Comparison of ENCODE assay signal across 9 cellular contexts in the genomic region with DNA sequence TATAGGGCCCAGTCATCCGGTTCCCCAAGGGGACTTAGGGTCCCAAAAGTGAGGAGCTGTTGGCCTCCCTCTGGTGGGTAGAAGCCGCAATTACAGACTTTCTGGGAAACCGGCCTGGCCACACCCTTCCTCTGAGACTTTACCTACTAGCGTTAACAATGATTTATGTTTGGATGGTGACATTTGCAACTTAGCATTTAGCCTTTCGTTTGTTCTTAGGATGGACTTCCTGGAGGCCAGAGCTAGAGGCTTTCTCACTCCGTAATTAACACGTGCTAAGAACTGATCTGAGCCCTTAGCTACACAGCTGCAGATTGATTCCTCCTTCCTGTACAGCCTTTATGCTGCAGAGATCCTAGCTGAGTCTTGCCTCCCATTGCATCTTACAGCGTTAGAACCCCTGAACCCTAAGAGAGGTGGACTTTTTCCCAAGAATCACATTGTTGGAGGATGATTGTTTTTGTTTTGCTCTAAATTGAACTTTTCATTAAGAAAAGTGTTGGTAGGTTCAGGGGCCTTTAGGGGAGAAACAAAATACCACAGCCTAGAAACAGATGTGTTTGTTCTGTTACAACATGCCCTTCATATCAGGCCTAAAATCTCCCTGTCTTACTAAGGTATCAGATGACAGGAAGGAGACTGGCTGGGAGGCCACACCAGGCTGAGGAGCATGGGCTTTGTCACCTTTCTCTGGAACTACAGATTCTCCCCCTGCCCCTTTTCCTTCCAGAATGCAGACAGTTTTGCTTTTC. TPM values are rescaled to one million over a fixed set of nuclear protein-coding genes. Genes with fewer than 3 reads are reported as not detected.
DNase-seq lines count a peak whose midpoint lies in the region; ATAC-seq, FAIRE-seq and TF ChIP-seq lines count a peak whose summit lies in the region.
"Had no signal": no experiment of that assay in that cellular context is flagged by ENCODE, and none has a peak within 500 bp of the region (broad histone marks: within the 10 kb centered on the region; RNA-seq: fewer than 3 reads in every experiment).

No MANE protein-coding gene starts in this region.

- no peak overlapping the region for H2AK5ac ChIP-seq in H1 (ENCODE audit: low read depth, low read length)

- ATAC-seq in HG02642 (IDR thresholded peaks at IDR 0.05; ENCODE audit: poor library complexity, unreplicated experiment) = peak; percentile 53

- H4K8ac ChIP-seq in H1 (ENCODE audit: extremely low read depth, insufficient read depth, low read length) = no peak overlapping the region

- H3K4me1 ChIP-seq in H1 (replicated peaks in 1 of 4; ENCODE audit: control insufficient read depth in 3 of 4, insufficient read depth in 4 of 4, low read length in 3 of 4) (peaks cover 4 to 12% (median 6%) of the 10 kb centered on the region in 4 experiments), mucosa of rectum (ENCODE audit: control insufficient read depth in 2 of 2, insufficient read depth in 2 of 2, low read length in 2 of 2) (peaks cover 17 to 20% of the 10 kb centered on the region in 2 donors)

- peak overlapping the region; percentile 97 for H3K27ac Mint-ChIP-seq in stimulated activated naive CD8-positive, alpha-beta T cell treated with anti-CD3 and anti-CD28 coated beads, Interleukin-15, Interleukin-2, amounts not matched to agents 100 ng/mL and 50 ng/mL, for 24 hours

- H3K27me3 Mint-ChIP-seq in stimulated activated naive CD8-positive, alpha-beta T cell treated with anti-CD3 and anti-CD28 coated beads, Interleukin-15, Interleukin-2, amounts not matched to agents 100 ng/mL and 50 ng/mL, for 24 hours = no peaks in the 10 kb centered on the region

- H4K20me1 ChIP-seq in H1 (replicated peaks in 1 of 2; ENCODE audit: control insufficient read depth in 1 of 2, insufficient read depth in 2 of 2, low read length in 2 of 2) = no peaks in the 10 kb centered on the region

- H2BK15ac ChIP-seq in H1 (ENCODE audit: low read length) = no peak overlapping the region

- H3K36me3 ChIP-seq in H1 (ENCODE audit: control insufficient read depth in 2 of 4, insufficient read depth in 4 of 4, low read length in 3 of 4) (peaks cover 3 to 18% (median 6%) of the 10 kb centered on the region in 4 experiments; a peak in 5 of 8 replicates), mucosa of rectum (ENCODE audit: control insufficient read depth in 2 of 2, insufficient read depth in 2 of 2, low read length in 2 of 2) (peaks cover 18 to 20% of the 10 kb centered on the region in 2 donors)

- H2BK12ac ChIP-seq in H1 (ENCODE audit: low read depth, low read length) = no peak overlapping the region; the same call in 1 of the 2 replicates

- H3K9ac ChIP-seq in H1 (replicated peaks in 1 of 4; ENCODE audit: extremely low read depth in 1 of 4, low read depth in 3 of 4, low read length in 3 of 4) (no peak overlapping the region), mucosa of rectum (ENCODE audit: low read depth in 1 of 2, low read length in 2 of 2) (peak overlapping the region; percentile 94 to 96)

- peak overlapping the region; percentile 61 for H3K4ac ChIP-seq in H1 (replicated peaks; ENCODE audit: insufficient read length, low read depth, low read length)

- peak overlapping the region; percentile 8; the same call in 1 of the 2 replicates for H2BK5ac ChIP-seq in H1 (ENCODE audit: low read depth, low read length)

- H3K4me1 Mint-ChIP-seq in stimulated activated naive CD8-positive, alpha-beta T cell treated with anti-CD3 and anti-CD28 coated beads, Interleukin-15, Interleukin-2, amounts not matched to agents 100 ng/mL and 50 ng/mL, for 24 hours (ENCODE audit: low read depth) = peaks cover 43% of the 10 kb centered on the region

- peaks cover 44% of the 10 kb centered on the region for H3K36me3 Mint-ChIP-seq in stimulated activated naive CD8-positive, alpha-beta T cell treated with anti-CD3 and anti-CD28 coated beads, Interleukin-15, Interleukin-2, amounts not matched to agents 100 ng/mL and 50 ng/mL, for 24 hours (ENCODE audit: low read depth)

- H3K79me1 ChIP-seq in H1 (ENCODE audit: low read depth, low read length) = no peaks in the 10 kb centered on the region

- H3K9me3 ChIP-seq in H1 (ENCODE audit: insufficient read depth in 2 of 2, low read depth in 1 of 2, low read length in 1 of 2) = no peaks in the 10 kb centered on the region
- H3K9me3 ChIP-seq in mucosa of rectum (ENCODE audit: control insufficient read depth in 2 of 2, low read length in 2 of 2) = no peaks in the 10 kb centered on the region

- H3K27me3 ChIP-seq in H1 (replicated peaks in 1 of 4; ENCODE audit: control insufficient read depth in 3 of 4, extremely low read depth in 1 of 4, insufficient read depth in 3 of 4, low read length in 3 of 4) (no peaks in the 10 kb centered on the region; a peak in 2 of 7 replicates), mucosa of rectum (ENCODE audit: control insufficient read depth in 2 of 2, insufficient read depth in 2 of 2, low read length in 2 of 2) (no peaks in the 10 kb centered on the region)

- peak overlapping the region; percentile 29; the same call in 1 of the 2 replicates for H3K4me3 ChIP-seq in GM08714 (ENCODE audit: low read length)
- H3K4me3 ChIP-seq in H1 (ENCODE audit: extremely low read depth in 1 of 4, insufficient read depth in 2 of 4, low read depth in 3 of 4, low read length in 4 of 4) = peak overlapping the region in 2 of 4 experiments; percentile 74 to 76; a peak in 4 of 8 replicates
- peak overlapping the region; percentile 88 to 93 for H3K4me3 ChIP-seq in mucosa of rectum (ENCODE audit: low read length in 2 of 2)

- peak; percentile 42 to 56; a peak in 3 of 4 replicates for TF ChIP-seq RAD21 in H1 (IDR thresholded peaks at IDR 0.05 in 1 of 2, conservative IDR thresholded peaks at IDR 0.05 in 1 of 2; ENCODE audit: low read depth in 2 of 2, low read length in 2 of 2)

- no peak for TF ChIP-seq POLR2A in H1 (IDR thresholded peaks at IDR 0.05; ENCODE audit: control extremely low read depth in 1 of 2, low read depth in 2 of 2, low read length in 2 of 2)

- H3K23ac ChIP-seq in H1 (ENCODE audit: insufficient read length) = no peak overlapping the region

- no peak overlapping the region for H3K18ac ChIP-seq in H1 (ENCODE audit: extremely low read depth, low read length)

- no peak overlapping the region for H3K27ac ChIP-seq in H1 (ENCODE audit: low read depth, low read length)
- H3K27ac ChIP-seq in mucosa of rectum (ENCODE audit: low read depth in 2 of 2, low read length in 2 of 2) = peak overlapping the region; percentile 92 to 94

- no peak overlapping the region for H2BK20ac ChIP-seq in H1 (ENCODE audit: low read length)

- TF ChIP-seq EP300 in H1 (IDR thresholded peaks at IDR 0.05; ENCODE audit: borderline replicate concordance in 1 of 2, low read depth in 2 of 2, low read length in 2 of 2) = no peak

- peak overlapping the region; percentile 98 for H3K4me3 Mint-ChIP-seq in stimulated activated naive CD8-positive, alpha-beta T cell treated with anti-CD3 and anti-CD28 coated beads, Interleukin-15, Interleukin-2, amounts not matched to agents 100 ng/mL and 50 ng/mL, for 24 hours

- H3K23me2 ChIP-seq in H1 (ENCODE audit: low read depth, low read length) = peaks cover 6% of the 10 kb centered on the region; the same call in 1 of the 2 replicates

- no peak overlapping the region for H3K14ac ChIP-seq in H1 (ENCODE audit: insufficient read length)

- POLR2A ChIA-PET in H1 (lab: Charles Lee; ENCODE audit: partially characterized antibody) = interaction anchor here (0.8 to 1.9 kb wide), 7 partner anchors 10 to 494 kb away, joined by 3 to 6 read pairs (median 3); a partner anchor contains a TSS

- DNase-seq in NCI-H69 (lab: John Stamatoyannopoulos, UW) (peak; percentile 90), H1 (ENCODE audit: low read depth in 1 of 2, low spot score in 2 of 2) (peak in 1 of 2 experiments; percentile 87), hippocampal formation (lab: John Stamatoyannopoulos, UW) (no peak)
- DNase-seq in activated CD4-positive, alpha-beta T cell treated with anti-CD3 and anti-CD28 coated beads, Interleukin-2, amount 50 U/mL, for 24 hours (ENCODE audit: low read depth in 1 of 2, low spot score in 1 of 2) = peak; percentile 35 to 53

- CTCF ChIA-PET in H1 (lab: Charles Lee; ENCODE audit: partially characterized antibody) = interaction anchor here (0.7 to 4.0 kb wide), 27 partner anchors 8 to 1318 kb away, joined by 3 to 32 read pairs (median 5); a partner anchor contains a TSS

- FAIRE-seq in H1 (lab: Jason Lieb, UNC) = peak; percentile 24

- H2AFZ ChIP-seq in H1 (ENCODE audit: low read length) = peak overlapping the region; percentile 76; the same call in 1 of the 2 replicates

- no peaks in the 10 kb centered on the region for H3K79me2 ChIP-seq in H1 (ENCODE audit: control insufficient read depth in 1 of 2, insufficient read depth in 2 of 2, low read length in 2 of 2)

- peak overlapping the region; percentile 11 for H2BK120ac ChIP-seq in H1 (replicated peaks; ENCODE audit: low read depth, low read length)

- peak overlapping the region; percentile 85 for H4K91ac ChIP-seq in H1 (replicated peaks; ENCODE audit: insufficient read length, low read length)

- peak; percentile 56 to 79 (median 73) for TF ChIP-seq CTCF in H1 (IDR thresholded peaks at IDR 0.05; ENCODE audit: control extremely low read depth in 1 of 3, insufficient read depth in 1 of 3, low read depth in 1 of 3, low read length in 3 of 3)

- no peaks in the 10 kb centered on the region for H3K9me3 Mint-ChIP-seq in stimulated activated naive CD8-positive, alpha-beta T cell treated with anti-CD3 and anti-CD28 coated beads, Interleukin-15, Interleukin-2, amounts not matched to agents 100 ng/mL and 50 ng/mL, for 24 hours

- H3K4me2 ChIP-seq in H1 (ENCODE audit: insufficient read depth in 1 of 2, low read depth in 2 of 2, low read length in 2 of 2) = peak overlapping the region; percentile 73 to 99

- no peak overlapping the region for H3K56ac ChIP-seq in H1 (replicated peaks; ENCODE audit: insufficient read length, low read depth, low read length)

- H4K5ac ChIP-seq in H1 (ENCODE audit: insufficient read length, low read depth, low read length) = no peak overlapping the region

- 7% methylated on average over 8 of the region's 8 CpGs; no CpG with 5 or more reads in 1 of the 2 experiments for WGBS in H1 (ENCODE audit: extremely low coverage in 1 of 2, insufficient coverage in 1 of 2, insufficient read length in 1 of 2, insufficient replicate concordance in 2 of 2, low coverage in 1 of 2, low lambda C conversion rate in 2 of 2, missing lambda C conversion rate in 1 of 2), 2 experiments

RNA-seq across cellular contexts. Expression of a gene that starts 2.0 kb away (rescaled TPM):
- 120 and 124 TPM in 2 replicates for total RNA-seq in H1 (2021; fragmentation: NEBNext Ultra II Directional; extraction: Animal tissue kit (Norgen Biotek cat#: 25700))
- polyA plus RNA-seq in H1 (2011; rRNA removed) = 249 and 343 TPM in 2 replicates
- polyA plus RNA-seq in H1 (2011; cell fraction: cytosol; rRNA removed) = 233 TPM
- polyA plus RNA-seq in H1 (2011; cell fraction: nucleus; rRNA removed) = 162 TPM
- polyA plus RNA-seq in H1 (2012, experiment 1 of 2) = 367 to 420 TPM (median 401 TPM) in 4 replicates
- polyA plus RNA-seq in H1 (2012, experiment 2 of 2) = 895 TPM
- 470 TPM for polyA plus RNA-seq in H1 (2013, experiment 1 of 2)
- polyA plus RNA-seq in H1 (2013, experiment 2 of 2) = 521 TPM
- polyA minus RNA-seq in H1 (2011; rRNA and poly(A)+ RNA removed) = 138 and 139 TPM in 2 replicates
- 64.8 TPM for polyA minus RNA-seq in H1 (2011; cell fraction: cytosol; rRNA and poly(A)+ RNA removed)
- polyA minus RNA-seq in H1 (2011; cell fraction: nucleus; rRNA and poly(A)+ RNA removed) = 71.5 TPM

RNA-seq across cellular contexts. Expression of a gene that starts 41.2 kb away (rescaled TPM):
- total RNA-seq in H1 (2021; fragmentation: NEBNext Ultra II Directional; extraction: Animal tissue kit (Norgen Biotek cat#: 25700)) = 231 and 233 TPM in 2 replicates
- polyA plus RNA-seq in H1 (2011; rRNA removed) = 13.7 and 23.9 TPM in 2 replicates
- 21.2 TPM for polyA plus RNA-seq in H1 (2011; cell fraction: cytosol; rRNA removed)
- polyA plus RNA-seq in H1 (2011; cell fraction: nucleus; rRNA removed) = 9.6 TPM
- 142 to 324 TPM (median 157 TPM) in 4 replicates for polyA plus RNA-seq in H1 (2012, experiment 1 of 2)
- 244 TPM for polyA plus RNA-seq in H1 (2012, experiment 2 of 2)
- polyA plus RNA-seq in H1 (2013, experiment 1 of 2) = 363 TPM
- polyA plus RNA-seq in H1 (2013, experiment 2 of 2) = 400 TPM
- 13.7 and 20.1 TPM in 2 replicates for polyA minus RNA-seq in H1 (2011; rRNA and poly(A)+ RNA removed)
- 51.0 TPM for polyA minus RNA-seq in H1 (2011; cell fraction: cytosol; rRNA and poly(A)+ RNA removed)
- 12.2 TPM for polyA minus RNA-seq in H1 (2011; cell fraction: nucleus; rRNA and poly(A)+ RNA removed)

RNA-seq across cellular contexts. Expression of a gene that starts 54.0 kb away (rescaled TPM):
- not detected in 2 replicates for total RNA-seq in H1 (2021; fragmentation: NEBNext Ultra II Directional; extraction: Animal tissue kit (Norgen Biotek cat#: 25700))
- not detected in 2 replicates for polyA plus RNA-seq in H1 (2011; rRNA removed)
- polyA plus RNA-seq in H1 (2011; cell fraction: cytosol; rRNA removed) = not detected
- not detected for polyA plus RNA-seq in H1 (2011; cell fraction: nucleus; rRNA removed)
- not detected in 4 replicates for polyA plus RNA-seq in H1 (2012, experiment 1 of 2)
- not detected for polyA plus RNA-seq in H1 (2012, experiment 2 of 2)
- not detected for polyA plus RNA-seq in H1 (2013, experiment 1 of 2)
- polyA plus RNA-seq in H1 (2013, experiment 2 of 2) = not detected
- not detected in 2 replicates for polyA minus RNA-seq in H1 (2011; rRNA and poly(A)+ RNA removed)
- polyA minus RNA-seq in H1 (2011; cell fraction: cytosol; rRNA and poly(A)+ RNA removed) = not detected
- not detected for polyA minus RNA-seq in H1 (2011; cell fraction: nucleus; rRNA and poly(A)+ RNA removed)
- total RNA-seq: subcutaneous adipose tissue had no signal

Comparison
In these comparisons a context has a peak if more than half of its experiments do, and no peak if none do; other contexts are left out.
1. DNase-seq: peak in NCI-H69 (single experiment) and activated CD4-positive, alpha-beta T cell treated with anti-CD3 and anti-CD28 coated beads, Interleukin-2, amount 50 U/mL, for 24 hours (2 of 2); none in hippocampal formation (0 of 2).
2. H3K9ac ChIP-seq: peak in mucosa of rectum (2 of 2); none in H1 (0 of 4).